Comparison of ENCODE assay signal across 22 cellular contexts in the genomic region with DNA sequence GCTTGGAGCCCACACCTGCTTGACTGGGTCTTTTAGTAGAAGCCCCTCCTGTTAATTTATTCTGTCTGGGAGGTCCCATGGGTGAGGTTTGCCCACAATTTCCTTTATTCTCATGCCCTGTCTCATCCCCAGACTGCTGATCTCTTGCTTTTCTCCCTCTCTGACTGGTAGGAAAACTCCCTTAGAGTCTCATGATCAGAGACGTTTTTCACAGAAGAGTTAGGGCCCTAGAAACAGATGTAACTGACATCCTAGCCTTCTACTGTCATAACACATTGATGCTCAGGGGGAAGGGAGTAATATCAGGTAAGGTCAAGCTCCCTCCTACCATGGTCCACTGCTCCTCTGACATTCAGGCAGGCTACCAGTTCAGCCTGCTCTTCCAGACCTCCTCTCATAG.
A peak's percentile ranks its signal among the peaks of the same experiment; 100 is the strongest.
DNase-seq lines count a peak whose midpoint lies in the region; ATAC-seq lines count a peak whose summit lies in the region.
"Had no signal": no experiment of that assay in that cellular context is flagged by ENCODE, and none has a peak within 500 bp of the region (broad histone marks: within the 10 kb centered on the region; RNA-seq: fewer than 3 reads in every experiment).

No MANE protein-coding gene starts in this region.

- ATAC-seq in GM19025 (IDR thresholded peaks at IDR 0.05; ENCODE audit: low read depth, unreplicated experiment) (peak; percentile 58), HG02852 (IDR thresholded peaks at IDR 0.05; ENCODE audit: unreplicated experiment) (peak; percentile 66), HG03460 (IDR thresholded peaks at IDR 0.05; ENCODE audit: unreplicated experiment) (peak; percentile 64), HG03280 (IDR thresholded peaks at IDR 0.05; ENCODE audit: unreplicated experiment) (no peak), GM18867 (IDR thresholded peaks at IDR 0.05; ENCODE audit: unreplicated experiment) (no peak)
- ATAC-seq: activated naive CD4-positive, alpha-beta T cell treated with anti-CD3 and anti-CD28 coated beads, Interleukin-2, amount 50 U/mL, for 72 hours; Right ventricle myocardium inferior; sciatic nerve; T-cell had no signal

- DNase-seq in ecto neural progenitor cell (ENCODE audit: low spot score) (no peak), anterior cingulate cortex (lab: John Stamatoyannopoulos, UW) (no peak)
- DNase-seq: activated CD4-positive, alpha-beta T cell treated with anti-CD3 and anti-CD28 coated beads, Interleukin-2, amount 50 U/mL, for 4 hours; brain microvascular endothelial cell; cortex of kidney; DMS 273 treated with DMSO at 0.1 percent for 48 hours; GF-D8; mammary epithelial cell; naive B cell; NCI-H1417 treated with DMSO at 0.1 percent for 48 hours; NCI-H526 treated with DMSO at 0.1 percent for 48 hours; ovary; substantia nigra; T-cell had no signal

Comparison
In these comparisons a context has a peak if more than half of its experiments do, and no peak if none do; other contexts are left out.
1. ATAC-seq: peak in GM19025 (single experiment), HG02852 (single experiment) and HG03460 (single experiment); none in HG03280 (single experiment) and GM18867 (single experiment).